ENCODE assay signal across 1 cellular context in genomic region chr6:104653786-104654185, GRCh38.
TF ChIP-seq lines count a peak whose summit lies in the region.

No MANE protein-coding gene starts in this region.

TF ChIP-seq in K562, 482 proteins besides CTCF, POLR2A, EP300 and RAD21 (continued from another document):
- TF ChIP-seq NKRF (IDR thresholded peaks at IDR 0.05; ENCODE audit: borderline replicate concordance): no peak
TF ChIP-seq in K562: peak in this region for 3.
